ENCODE assay signal across 18 cellular contexts in the genomic region with DNA sequence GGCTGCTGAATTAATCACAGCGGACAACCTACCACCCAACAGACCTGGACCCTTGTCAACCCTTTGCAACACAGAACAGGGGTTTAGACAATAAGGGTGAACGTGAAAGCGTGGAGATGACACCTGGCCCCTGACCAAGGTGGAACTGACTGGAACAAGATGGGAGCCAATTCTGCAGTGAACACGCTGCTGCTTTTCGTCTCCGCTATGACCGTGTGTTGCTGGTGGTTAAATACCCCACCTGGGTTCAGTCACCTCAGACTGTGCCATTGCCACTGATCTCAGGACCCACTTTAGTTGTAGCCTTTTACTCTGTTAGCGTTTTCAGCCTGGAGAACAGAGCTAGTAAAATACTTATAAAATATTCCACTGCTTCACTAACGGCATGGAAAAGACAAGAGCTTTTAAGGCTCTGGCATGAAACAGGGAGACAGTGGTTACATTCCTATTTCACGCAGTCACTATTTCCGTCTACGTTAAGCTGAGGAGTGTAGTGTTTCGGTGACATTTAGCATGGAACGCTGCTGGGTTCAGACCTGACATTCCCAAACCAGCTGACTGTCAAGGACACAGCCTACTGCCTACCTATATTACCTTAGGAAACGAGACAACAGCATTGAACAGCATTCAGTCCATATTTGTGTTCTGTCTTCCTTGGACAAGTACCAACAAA.
A peak's percentile ranks its signal among the peaks of the same experiment; 100 is the strongest.
DNase-seq lines count a peak whose midpoint lies in the region; ATAC-seq and TF ChIP-seq lines count a peak whose summit lies in the region.
"Had no signal": no experiment of that assay in that cellular context is flagged by ENCODE, and none has a peak within 500 bp of the region (broad histone marks: within the 10 kb centered on the region; RNA-seq: fewer than 3 reads in every experiment).

No MANE protein-coding gene starts in this region.

- no peaks in the 10 kb centered on the region for H3K36me3 Mint-ChIP-seq in activated CD4-positive, alpha-beta T cell treated with anti-CD3 and anti-CD28 coated beads, Interleukin-2, amount 10 ng/mL, durations not matched to agents 24 days and 14 days (ENCODE audit: low read depth)

- H3K4me3 Mint-ChIP-seq in activated CD4-positive, alpha-beta T cell treated with anti-CD3 and anti-CD28 coated beads, Interleukin-2, amount 10 ng/mL, durations not matched to agents 24 days and 14 days, result no peak overlapping the region
- H3K4me3 Mint-ChIP-seq: activated CD8-positive, alpha-beta T cell treated with anti-CD3 and anti-CD28 coated beads, Interleukin-2, amount 10 ng/mL, durations not matched to agents 7 days and 5 days; CD4-positive, alpha-beta memory T cell; naive thymus-derived CD8-positive, alpha-beta T cell had no signal

- H3K4me3 ChIP-seq in fibroblast of the aortic adventitia (ENCODE audit: low read depth, low read length) (no peak overlapping the region), gastrocnemius medialis (peak overlapping the region in 3 of 4 donors; percentile 5 to 37 (median 12)), lower leg skin (ENCODE audit: low read depth, poor library complexity, severe bottlenecking) (no peak overlapping the region)
- H3K4me3 ChIP-seq: right atrium auricular region, SK-N-MC, transverse colon had no signal

- ATAC-seq in gastrocnemius medialis, result peak; percentile 79 to 91
- ATAC-seq: activated CD8-positive, alpha-beta T cell treated with anti-CD3 and anti-CD28 coated beads, Interleukin-2, amount 10 ng/mL, durations not matched to agents 7 days and 5 days; naive thymus-derived CD8-positive, alpha-beta T cell had no signal

- no peak overlapping the region for H3K27ac Mint-ChIP-seq in activated CD4-positive, alpha-beta T cell treated with anti-CD3 and anti-CD28 coated beads, Interleukin-2, amount 10 ng/mL, durations not matched to agents 24 days and 14 days
- H3K27ac Mint-ChIP-seq: activated CD8-positive, alpha-beta T cell treated with anti-CD3 and anti-CD28 coated beads, Interleukin-2, amount 10 ng/mL, durations not matched to agents 7 days and 5 days; CD4-positive, alpha-beta memory T cell; naive thymus-derived CD8-positive, alpha-beta T cell had no signal

- H3K9me3 ChIP-seq in gastrocnemius medialis, result no peaks in the 10 kb centered on the region
- H3K9me3 ChIP-seq: right atrium auricular region, transverse colon had no signal

- TF ChIP-seq POLR2A in gastrocnemius medialis (IDR thresholded peaks at IDR 0.05), result no peak
- TF ChIP-seq POLR2A in lower leg skin (IDR thresholded peaks at IDR 0.05), result no peak

- DNase-seq in H4 (ENCODE audit: low spot score) (peak; percentile 51), amniotic stem cell (lab: John Stamatoyannopoulos, UW) (peak; percentile 22), fibroblast of the aortic adventitia (ENCODE audit: low read depth) (peak; percentile 34), gastrocnemius medialis (peak in 1 of 2 donors; percentile 36), lower leg skin (ENCODE audit: low spot score in 2 of 2) (no peak), midbrain (lab: John Stamatoyannopoulos, UW) (no peak)
- DNase-seq in activated CD4-positive, alpha-beta T cell treated with anti-CD3 and anti-CD28 coated beads, Interleukin-2, amount 10 ng/mL, durations not matched to agents 24 days and 14 days, result no peak
- DNase-seq in effector CD4-positive, alpha-beta T cell, result no peak
- DNase-seq: activated CD8-positive, alpha-beta T cell treated with anti-CD3 and anti-CD28 coated beads, Interleukin-2, amount 10 ng/mL, durations not matched to agents 7 days and 5 days; activated gamma-delta T cell treated with Interleukin-2 at 50 U/mL for 16 hours; CD4-positive, alpha-beta memory T cell; MV-4-11; naive thymus-derived CD8-positive, alpha-beta T cell; stimulated activated CD4-positive, alpha-beta T cell treated with anti-CD3 and anti-CD28 coated beads, Interleukin-4, amount 100 ng/mL, for 1 hour; transverse colon had no signal

- in situ Hi-C loops in gastrocnemius medialis (cut with MboI; ENCODE audit: low sequenced_read_pairs in 4 of 4), result loop anchor here (10.0 to 25.0 kb wide), 3 partner anchors 95 to 158 kb away; no protein-coding TSS in a partner anchor

- no peaks in the 10 kb centered on the region for H3K9me3 Mint-ChIP-seq in activated CD4-positive, alpha-beta T cell treated with anti-CD3 and anti-CD28 coated beads, Interleukin-2, amount 10 ng/mL, durations not matched to agents 24 days and 14 days
- H3K9me3 Mint-ChIP-seq: CD4-positive, alpha-beta memory T cell; naive thymus-derived CD8-positive, alpha-beta T cell had no signal

- H3K4me1 ChIP-seq in gastrocnemius medialis, result peaks cover 0 to 11% of the 10 kb centered on the region in 2 donors
- H3K4me1 ChIP-seq: right atrium auricular region, transverse colon had no signal

- no peaks in the 10 kb centered on the region for H3K36me3 ChIP-seq in gastrocnemius medialis
- H3K36me3 ChIP-seq: right atrium auricular region, transverse colon had no signal

- H3K27me3 ChIP-seq in gastrocnemius medialis, result no peaks in the 10 kb centered on the region
- H3K27me3 ChIP-seq: right atrium auricular region had no signal

- TF ChIP-seq CTCF in fibroblast of the aortic adventitia (IDR thresholded peaks at IDR 0.05; ENCODE audit: insufficient read depth, low read length), result no peak
- no peak for TF ChIP-seq CTCF in gastrocnemius medialis (IDR thresholded peaks at IDR 0.05 in 4 of 5, conservative IDR thresholded peaks at IDR 0.05 in 1 of 5)
- no peak for TF ChIP-seq CTCF in lower leg skin (IDR thresholded peaks at IDR 0.05)

- peaks cover 14% of the 10 kb centered on the region for H3K27me3 Mint-ChIP-seq in activated CD4-positive, alpha-beta T cell treated with anti-CD3 and anti-CD28 coated beads, Interleukin-2, amount 10 ng/mL, durations not matched to agents 24 days and 14 days

- peaks cover 8% of the 10 kb centered on the region for H3K4me1 Mint-ChIP-seq in activated CD4-positive, alpha-beta T cell treated with anti-CD3 and anti-CD28 coated beads, Interleukin-2, amount 10 ng/mL, durations not matched to agents 24 days and 14 days

- intact Hi-C loops in gastrocnemius medialis (cut with DNase I; ENCODE audit: low total_unique reads), result loop anchor here (2.0 to 10.0 kb wide), 3 partner anchors 25 to 95 kb away; no protein-coding TSS in a partner anchor
- intact Hi-C loops in lower leg skin (cut with DNase I; ENCODE audit: low total_unique reads), result no loop called here
- intact Hi-C loops in activated CD4-positive, alpha-beta T cell treated with anti-CD3 and anti-CD28 coated beads, Interleukin-2, amount 10 ng/mL, durations not matched to agents 24 days and 14 days (cut with micrococcal nuclease), result loop anchor here (5.0 to 10.0 kb wide), 4 partner anchors 38 to 373 kb away; no protein-coding TSS in a partner anchor

- H3K27ac ChIP-seq in gastrocnemius medialis, result peak overlapping the region; percentile 11 to 75 (median 68)
- H3K27ac ChIP-seq: right atrium auricular region, SK-N-MC, transverse colon, VCaP had no signal

- 52 to 56% methylated on average over 15 of the region's 15 CpGs for WGBS in lower leg skin, 2 donors

Comparison
In these comparisons a context has a peak if more than half of its experiments do, and no peak if none do; other contexts are left out.
1. DNase-seq: peak in H4 (single experiment), amniotic stem cell (single experiment) and fibroblast of the aortic adventitia (single experiment); none in lower leg skin (0 of 2), activated CD4-positive, alpha-beta T cell treated with anti-CD3 and anti-CD28 coated beads, Interleukin-2, amount 10 ng/mL, durations not matched to agents 24 days and 14 days (single experiment), midbrain (single experiment) and effector CD4-positive, alpha-beta T cell (single experiment).
2. H3K4me3 ChIP-seq: peak in gastrocnemius medialis (3 of 4); none in fibroblast of the aortic adventitia (single experiment) and lower leg skin (single experiment).